In genomic region chr17:3635474-3636153, GRCh38 we compare ENCODE assay signal across 8 cellular contexts. TPM values are rescaled to one million over a fixed set of nuclear protein-coding genes. Genes with fewer than 3 reads are reported as not detected.
A peak's percentile ranks its signal among the peaks of the same experiment; 100 is the strongest.
DNase-seq lines count a peak whose midpoint lies in the region; ATAC-seq and TF ChIP-seq lines count a peak whose summit lies in the region.

No MANE protein-coding gene starts in this region.

- H3K9me3 ChIP-seq in MG63 = no peaks in the 10 kb centered on the region
- H3K9me3 ChIP-seq in mucosa of descending colon = no peaks in the 10 kb centered on the region

- in situ Hi-C loops in GM13976 (cut with MboI; ENCODE audit: low sequenced_read_pairs, unreplicated experiment) = loop anchor here (25.0 kb wide), 1 partner anchor 598 kb away; no protein-coding TSS in a partner anchor

- H3K27ac ChIP-seq in coronary artery = peak overlapping the region; percentile 2 to 98

- no peaks in the 10 kb centered on the region for H3K27me3 ChIP-seq in MG63

- ATAC-seq in mucosa of descending colon = peak; percentile 51
- no peak for ATAC-seq in HG02763 (IDR thresholded peaks at IDR 0.05; ENCODE audit: unreplicated experiment)
- no peak for ATAC-seq in GM19324 (IDR thresholded peaks at IDR 0.05; ENCODE audit: low FRiP score, unreplicated experiment)

- peaks cover 9% of the 10 kb centered on the region for H3K4me1 ChIP-seq in mucosa of descending colon (ENCODE audit: low read depth)

- intact Hi-C loops in mucosa of descending colon (cut with DNase I, micrococcal nuclease) = no loop called here

- no peaks in the 10 kb centered on the region for H3K36me3 ChIP-seq in MG63
- H3K36me3 ChIP-seq in mucosa of descending colon (ENCODE audit: low read depth) = no peaks in the 10 kb centered on the region

- no peak for TF ChIP-seq CTCF in GM13976 (IDR thresholded peaks at IDR 0.05; ENCODE audit: borderline replicate concordance, control extremely low read depth, extremely low read depth, insufficient read depth, missing control alignments)
- TF ChIP-seq CTCF in coronary artery (IDR thresholded peaks at IDR 0.05) = no peak
- no peak for TF ChIP-seq CTCF in mucosa of descending colon (IDR thresholded peaks at IDR 0.05)

- DNase-seq in GM13976 (ENCODE audit: low spot score) (peak; percentile 50), MG63 (no peak), coronary artery (ENCODE audit: low spot score) (no peak), mucosa of descending colon (peak in 2 of 3 donors; percentile 57 to 73), AML-193 (lab: John Stamatoyannopoulos, UW) (no peak), cerebellum (ENCODE audit: low spot score) (no peak)

- H3K4me3 ChIP-seq in MG63 (peak overlapping the region; percentile 93), coronary artery (peak overlapping the region; percentile 100), mucosa of descending colon (peak overlapping the region; percentile 72)

RNA-seq across cellular contexts. Expression of gene SHPK, which starts 0.4 kb away (rescaled TPM):
- 2.9 and 3.8 TPM in 2 replicates for total RNA-seq in MG63 (2014; rRNA removed; shearing (Covaris generic); ENCODE audit: low replicate concordance)
- total RNA-seq in mucosa of descending colon (10 to 100 TPM; 13.9 to 27.8 (median 19.0) TPM), cerebellum (15.8 TPM)

RNA-seq across cellular contexts. Expression of gene CTNS, which starts 0.9 kb away (rescaled TPM):
- total RNA-seq in MG63 (2014; rRNA removed; shearing (Covaris generic); ENCODE audit: low replicate concordance) = 1.1 and 2.2 TPM in 2 replicates
- total RNA-seq in mucosa of descending colon (10 to 100 TPM in 2 of 3 donors, 1 to 10 TPM in 1; 9.6 to 13.4 (median 13.1) TPM), cerebellum (8.0 TPM)

RNA-seq across cellular contexts. Expression of gene TRPV1, which starts 26.4 kb away (rescaled TPM):
- 0.10 TPM in 1 of 2 replicates, not detected in the other for total RNA-seq in MG63 (2014; rRNA removed; shearing (Covaris generic); ENCODE audit: low replicate concordance)
- 10 to 100 TPM in 1 of 3 donors, 1 to 10 TPM in 2; 7.4 to 14.5 (median 7.8) TPM for total RNA-seq in mucosa of descending colon
- 8.4 TPM for total RNA-seq in cerebellum

RNA-seq across cellular contexts. Expression of gene TAX1BP3, which starts 32.8 kb away (rescaled TPM):
- total RNA-seq in MG63 (2014; rRNA removed; shearing (Covaris generic); ENCODE audit: low replicate concordance) = 63.4 and 127 TPM in 2 replicates
- total RNA-seq in mucosa of descending colon (100 to 1,000 TPM; 162 to 297 (median 197) TPM), cerebellum (17.6 TPM)

RNA-seq across cellular contexts. Expression of gene EMC6, which starts 33.0 kb away (rescaled TPM):
- total RNA-seq in MG63 (2014; rRNA removed; shearing (Covaris generic); ENCODE audit: low replicate concordance) = 2.4 and 23.4 TPM in 2 replicates
- total RNA-seq in mucosa of descending colon (10 to 100 TPM; 29.3 to 41.3 (median 32.8) TPM), cerebellum (10.0 TPM)

Comparison
In these comparisons a context has a peak if more than half of its experiments do, and no peak if none do; other contexts are left out.
1. DNase-seq: peak in GM13976 (single experiment) and mucosa of descending colon (2 of 3); none in MG63 (single experiment), coronary artery (single experiment), AML-193 (0 of 2) and cerebellum (single experiment).
2. Peak in every context shown above with its lines, with median percentiles within 50 percentile points of each other: H3K4me3 ChIP-seq.